In the genomic region with DNA sequence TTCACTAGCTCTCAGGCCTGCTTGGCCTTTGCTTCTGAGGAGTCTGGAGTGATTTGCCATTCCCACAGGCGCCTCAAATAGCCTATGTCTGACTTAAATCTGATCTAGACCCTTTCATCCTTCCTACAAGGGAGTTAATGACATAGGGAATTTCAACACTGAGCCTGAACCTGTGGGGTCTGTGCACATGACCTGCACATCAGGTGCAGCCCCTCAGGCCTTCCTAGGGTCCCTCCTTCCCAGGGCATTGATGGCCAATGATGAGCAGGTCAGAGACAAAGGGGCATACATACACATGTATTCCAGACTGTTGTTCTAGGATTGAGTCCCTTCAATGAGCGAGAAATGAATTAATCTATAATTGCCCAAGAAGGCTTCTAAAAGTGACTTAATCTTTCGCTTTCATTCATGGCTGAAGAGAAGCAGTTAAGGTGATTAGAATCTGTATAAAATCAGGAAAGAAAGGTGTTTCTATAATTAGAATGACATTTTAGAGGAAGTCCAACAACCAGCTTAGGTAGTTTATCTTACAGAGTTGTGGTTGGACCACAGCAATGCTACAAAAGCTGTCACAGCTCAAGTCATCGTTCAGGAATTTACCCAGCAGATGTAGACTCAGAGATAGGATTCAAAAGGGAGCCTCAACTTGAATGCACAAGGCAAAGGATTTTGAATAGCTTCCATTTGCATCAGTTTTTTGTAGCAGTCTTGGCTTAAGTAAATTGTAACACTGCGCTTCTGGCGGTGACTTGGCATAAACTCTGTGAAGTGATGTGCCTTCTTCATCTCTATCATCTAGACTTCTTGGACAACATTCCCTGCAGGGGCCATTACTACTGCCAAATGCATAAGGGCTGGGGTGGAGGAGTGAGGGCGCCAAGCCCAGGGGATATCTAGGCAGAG, we compare ENCODE assay signal across 1 cellular context.
TF ChIP-seq lines count a peak whose summit lies in the region.

No MANE protein-coding gene starts in this region.

TF ChIP-seq in K562, 482 proteins besides CTCF, POLR2A, EP300 and RAD21 (continued from another document and continues in another):
- TF ChIP-seq NR2C2 (CRISPR knock-in tag; IDR thresholded peaks at IDR 0.05): no peak
- TF ChIP-seq NR2C2 (tag; IDR thresholded peaks at IDR 0.05): peak; percentile 18; the same call in 1 of the 2 replicates
- TF ChIP-seq, protein P1, sequence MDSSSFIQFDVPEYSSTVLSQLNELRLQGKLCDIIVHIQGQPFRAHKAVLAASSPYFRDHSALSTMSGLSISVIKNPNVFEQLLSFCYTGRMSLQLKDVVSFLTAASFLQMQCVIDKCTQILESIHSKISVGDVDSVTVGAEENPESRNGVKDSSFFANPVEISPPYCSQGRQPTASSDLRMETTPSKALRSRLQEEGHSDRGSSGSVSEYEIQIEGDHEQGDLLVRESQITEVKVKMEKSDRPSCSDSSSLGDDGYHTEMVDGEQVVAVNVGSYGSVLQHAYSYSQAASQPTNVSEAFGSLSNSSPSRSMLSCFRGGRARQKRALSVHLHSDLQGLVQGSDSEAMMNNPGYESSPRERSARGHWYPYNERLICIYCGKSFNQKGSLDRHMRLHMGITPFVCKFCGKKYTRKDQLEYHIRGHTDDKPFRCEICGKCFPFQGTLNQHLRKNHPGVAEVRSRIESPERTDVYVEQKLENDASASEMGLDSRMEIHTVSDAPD (CRISPR knock-in tag; IDR thresholded peaks at IDR 0.05): no peak
- peak; percentile 65; the same call in 1 of the 2 replicates for TF ChIP-seq ZNF436 (CRISPR knock-in tag; IDR thresholded peaks at IDR 0.05)
- peak; percentile 57; the same call in 1 of the 2 replicates for TF ChIP-seq BRD4 (IDR thresholded peaks at IDR 0.05)
- no peak for TF ChIP-seq FIP1L1 (IDR thresholded peaks at IDR 0.05; ENCODE audit: low read depth, low read length, poor library complexity, severe bottlenecking)
- TF ChIP-seq, protein P2, sequence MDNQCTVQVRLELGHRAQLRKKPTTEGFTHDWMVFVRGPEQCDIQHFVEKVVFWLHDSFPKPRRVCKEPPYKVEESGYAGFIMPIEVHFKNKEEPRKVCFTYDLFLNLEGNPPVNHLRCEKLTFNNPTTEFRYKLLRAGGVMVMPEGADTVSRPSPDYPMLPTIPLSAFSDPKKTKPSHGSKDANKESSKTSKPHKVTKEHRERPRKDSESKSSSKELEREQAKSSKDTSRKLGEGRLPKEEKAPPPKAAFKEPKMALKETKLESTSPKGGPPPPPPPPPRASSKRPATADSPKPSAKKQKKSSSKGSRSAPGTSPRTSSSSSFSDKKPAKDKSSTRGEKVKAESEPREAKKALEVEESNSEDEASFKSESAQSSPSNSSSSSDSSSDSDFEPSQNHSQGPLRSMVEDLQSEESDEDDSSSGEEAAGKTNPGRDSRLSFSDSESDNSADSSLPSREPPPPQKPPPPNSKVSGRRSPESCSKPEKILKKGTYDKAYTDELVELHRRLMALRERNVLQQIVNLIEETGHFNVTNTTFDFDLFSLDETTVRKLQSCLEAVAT (IDR thresholded peaks at IDR 0.05): peak in 1 of 2 experiments; percentile 97; a peak in 2 of 4 replicates
- TF ChIP-seq, protein P3, sequence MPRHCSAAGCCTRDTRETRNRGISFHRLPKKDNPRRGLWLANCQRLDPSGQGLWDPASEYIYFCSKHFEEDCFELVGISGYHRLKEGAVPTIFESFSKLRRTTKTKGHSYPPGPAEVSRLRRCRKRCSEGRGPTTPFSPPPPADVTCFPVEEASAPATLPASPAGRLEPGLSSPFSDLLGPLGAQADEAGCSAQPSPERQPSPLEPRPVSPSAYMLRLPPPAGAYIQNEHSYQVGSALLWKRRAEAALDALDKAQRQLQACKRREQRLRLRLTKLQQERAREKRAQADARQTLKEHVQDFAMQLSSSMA (CRISPR knock-in tag; IDR thresholded peaks at IDR 0.05): no peak
- TF ChIP-seq CBX3 (IDR thresholded peaks at IDR 0.05; ENCODE audit: borderline replicate concordance in 1 of 2, low read length in 2 of 2): peak in 1 of 2 experiments; percentile 55; a peak in 1 of 3 replicates
- TF ChIP-seq TEAD2 (tag; IDR thresholded peaks at IDR 0.05): 0 out of 2 replicates have a peak, but pooled peaks have one; percentile 29
- TF ChIP-seq, protein P4, sequence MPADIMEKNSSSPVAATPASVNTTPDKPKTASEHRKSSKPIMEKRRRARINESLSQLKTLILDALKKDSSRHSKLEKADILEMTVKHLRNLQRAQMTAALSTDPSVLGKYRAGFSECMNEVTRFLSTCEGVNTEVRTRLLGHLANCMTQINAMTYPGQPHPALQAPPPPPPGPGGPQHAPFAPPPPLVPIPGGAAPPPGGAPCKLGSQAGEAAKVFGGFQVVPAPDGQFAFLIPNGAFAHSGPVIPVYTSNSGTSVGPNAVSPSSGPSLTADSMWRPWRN (IDR thresholded peaks at IDR 0.05; ENCODE audit: low read depth): peak; percentile 94
- no peak; the same call in 1 of the 2 replicates for TF ChIP-seq ELF1 (tag; IDR thresholded peaks at IDR 0.05)
- TF ChIP-seq PHB2 (IDR thresholded peaks at IDR 0.05; ENCODE audit: low read depth): peak; percentile 62; the same call in 1 of the 2 replicates
- TF ChIP-seq SMAD2 (IDR thresholded peaks at IDR 0.05; ENCODE audit: low read depth, low read length): no peak
- TF ChIP-seq, protein P5, sequence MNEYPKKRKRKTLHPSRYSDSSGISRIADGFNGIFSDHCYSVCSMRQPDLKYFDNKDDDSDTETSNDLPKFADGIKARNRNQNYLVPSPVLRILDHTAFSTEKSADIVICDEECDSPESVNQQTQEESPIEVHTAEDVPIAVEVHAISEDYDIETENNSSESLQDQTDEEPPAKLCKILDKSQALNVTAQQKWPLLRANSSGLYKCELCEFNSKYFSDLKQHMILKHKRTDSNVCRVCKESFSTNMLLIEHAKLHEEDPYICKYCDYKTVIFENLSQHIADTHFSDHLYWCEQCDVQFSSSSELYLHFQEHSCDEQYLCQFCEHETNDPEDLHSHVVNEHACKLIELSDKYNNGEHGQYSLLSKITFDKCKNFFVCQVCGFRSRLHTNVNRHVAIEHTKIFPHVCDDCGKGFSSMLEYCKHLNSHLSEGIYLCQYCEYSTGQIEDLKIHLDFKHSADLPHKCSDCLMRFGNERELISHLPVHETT (CRISPR knock-in tag; conservative IDR thresholded peaks at IDR 0.05 in 1 of 2, IDR thresholded peaks at IDR 0.05 in 1 of 2): peak in 1 of 2 experiments; percentile 59; a peak in 1 of 4 replicates
- peak; percentile 87 for TF ChIP-seq MAFG (tag; conservative IDR thresholded peaks at IDR 0.05)
- peak; percentile 93 for TF ChIP-seq TCF3 (CRISPR knock-in tag; IDR thresholded peaks at IDR 0.05)
- TF ChIP-seq CREM (IDR thresholded peaks at IDR 0.05; ENCODE audit: low read depth): peak; percentile 81
- TF ChIP-seq MYNN (IDR thresholded peaks at IDR 0.05): no peak; the same call in 1 of the 2 replicates
- no peak for TF ChIP-seq MYNN (CRISPR knock-in tag; IDR thresholded peaks at IDR 0.05)
- TF ChIP-seq, protein P6, sequence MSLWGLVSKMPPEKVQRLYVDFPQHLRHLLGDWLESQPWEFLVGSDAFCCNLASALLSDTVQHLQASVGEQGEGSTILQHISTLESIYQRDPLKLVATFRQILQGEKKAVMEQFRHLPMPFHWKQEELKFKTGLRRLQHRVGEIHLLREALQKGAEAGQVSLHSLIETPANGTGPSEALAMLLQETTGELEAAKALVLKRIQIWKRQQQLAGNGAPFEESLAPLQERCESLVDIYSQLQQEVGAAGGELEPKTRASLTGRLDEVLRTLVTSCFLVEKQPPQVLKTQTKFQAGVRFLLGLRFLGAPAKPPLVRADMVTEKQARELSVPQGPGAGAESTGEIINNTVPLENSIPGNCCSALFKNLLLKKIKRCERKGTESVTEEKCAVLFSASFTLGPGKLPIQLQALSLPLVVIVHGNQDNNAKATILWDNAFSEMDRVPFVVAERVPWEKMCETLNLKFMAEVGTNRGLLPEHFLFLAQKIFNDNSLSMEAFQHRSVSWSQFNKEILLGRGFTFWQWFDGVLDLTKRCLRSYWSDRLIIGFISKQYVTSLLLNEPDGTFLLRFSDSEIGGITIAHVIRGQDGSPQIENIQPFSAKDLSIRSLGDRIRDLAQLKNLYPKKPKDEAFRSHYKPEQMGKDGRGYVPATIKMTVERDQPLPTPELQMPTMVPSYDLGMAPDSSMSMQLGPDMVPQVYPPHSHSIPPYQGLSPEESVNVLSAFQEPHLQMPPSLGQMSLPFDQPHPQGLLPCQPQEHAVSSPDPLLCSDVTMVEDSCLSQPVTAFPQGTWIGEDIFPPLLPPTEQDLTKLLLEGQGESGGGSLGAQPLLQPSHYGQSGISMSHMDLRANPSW (CRISPR knock-in tag; IDR thresholded peaks at IDR 0.05): no peak
- TF ChIP-seq FOS (IDR thresholded peaks at IDR 0.05; ENCODE audit: extremely low read depth, insufficient read length): peak; percentile 26
- TF ChIP-seq, protein P7, sequence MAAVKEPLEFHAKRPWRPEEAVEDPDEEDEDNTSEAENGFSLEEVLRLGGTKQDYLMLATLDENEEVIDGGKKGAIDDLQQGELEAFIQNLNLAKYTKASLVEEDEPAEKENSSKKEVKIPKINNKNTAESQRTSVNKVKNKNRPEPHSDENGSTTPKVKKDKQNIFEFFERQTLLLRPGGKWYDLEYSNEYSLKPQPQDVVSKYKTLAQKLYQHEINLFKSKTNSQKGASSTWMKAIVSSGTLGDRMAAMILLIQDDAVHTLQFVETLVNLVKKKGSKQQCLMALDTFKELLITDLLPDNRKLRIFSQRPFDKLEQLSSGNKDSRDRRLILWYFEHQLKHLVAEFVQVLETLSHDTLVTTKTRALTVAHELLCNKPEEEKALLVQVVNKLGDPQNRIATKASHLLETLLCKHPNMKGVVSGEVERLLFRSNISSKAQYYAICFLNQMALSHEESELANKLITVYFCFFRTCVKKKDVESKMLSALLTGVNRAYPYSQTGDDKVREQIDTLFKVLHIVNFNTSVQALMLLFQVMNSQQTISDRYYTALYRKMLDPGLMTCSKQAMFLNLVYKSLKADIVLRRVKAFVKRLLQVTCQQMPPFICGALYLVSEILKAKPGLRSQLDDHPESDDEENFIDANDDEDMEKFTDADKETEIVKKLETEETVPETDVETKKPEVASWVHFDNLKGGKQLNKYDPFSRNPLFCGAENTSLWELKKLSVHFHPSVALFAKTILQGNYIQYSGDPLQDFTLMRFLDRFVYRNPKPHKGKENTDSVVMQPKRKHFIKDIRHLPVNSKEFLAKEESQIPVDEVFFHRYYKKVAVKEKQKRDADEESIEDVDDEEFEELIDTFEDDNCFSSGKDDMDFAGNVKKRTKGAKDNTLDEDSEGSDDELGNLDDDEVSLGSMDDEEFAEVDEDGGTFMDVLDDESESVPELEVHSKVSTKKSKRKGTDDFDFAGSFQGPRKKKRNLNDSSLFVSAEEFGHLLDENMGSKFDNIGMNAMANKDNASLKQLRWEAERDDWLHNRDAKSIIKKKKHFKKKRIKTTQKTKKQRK (IDR thresholded peaks at IDR 0.05; ENCODE audit: borderline replicate concordance, low read depth, low read length): no peak
- TF ChIP-seq POLR3A (IDR thresholded peaks at IDR 0.05; ENCODE audit: borderline replicate concordance, extremely low read depth, insufficient read depth, insufficient read length): no peak
- peak; percentile 91; the same call in 1 of the 2 replicates for TF ChIP-seq ESRRA (IDR thresholded peaks at IDR 0.05; ENCODE audit: borderline replicate concordance, low read depth)
- TF ChIP-seq SMARCA4 (IDR thresholded peaks at IDR 0.05): peak; percentile 96
- peak; percentile 21 for TF ChIP-seq ZFP36 (IDR thresholded peaks at IDR 0.05; ENCODE audit: low read depth, low read length, partially characterized antibody)
- TF ChIP-seq, protein P8, sequence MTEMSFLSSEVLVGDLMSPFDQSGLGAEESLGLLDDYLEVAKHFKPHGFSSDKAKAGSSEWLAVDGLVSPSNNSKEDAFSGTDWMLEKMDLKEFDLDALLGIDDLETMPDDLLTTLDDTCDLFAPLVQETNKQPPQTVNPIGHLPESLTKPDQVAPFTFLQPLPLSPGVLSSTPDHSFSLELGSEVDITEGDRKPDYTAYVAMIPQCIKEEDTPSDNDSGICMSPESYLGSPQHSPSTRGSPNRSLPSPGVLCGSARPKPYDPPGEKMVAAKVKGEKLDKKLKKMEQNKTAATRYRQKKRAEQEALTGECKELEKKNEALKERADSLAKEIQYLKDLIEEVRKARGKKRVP (CRISPR knock-in tag; IDR thresholded peaks at IDR 0.05): no peak; the same call in 1 of the 2 replicates
- TF ChIP-seq GTF2F1 (IDR thresholded peaks at IDR 0.05; ENCODE audit: low read depth, low read length): no peak
- peak; percentile 79; the same call in 1 of the 2 replicates for TF ChIP-seq DMBX1 (CRISPR knock-in tag; IDR thresholded peaks at IDR 0.05; ENCODE audit: borderline replicate concordance)
- TF ChIP-seq, protein P9, sequence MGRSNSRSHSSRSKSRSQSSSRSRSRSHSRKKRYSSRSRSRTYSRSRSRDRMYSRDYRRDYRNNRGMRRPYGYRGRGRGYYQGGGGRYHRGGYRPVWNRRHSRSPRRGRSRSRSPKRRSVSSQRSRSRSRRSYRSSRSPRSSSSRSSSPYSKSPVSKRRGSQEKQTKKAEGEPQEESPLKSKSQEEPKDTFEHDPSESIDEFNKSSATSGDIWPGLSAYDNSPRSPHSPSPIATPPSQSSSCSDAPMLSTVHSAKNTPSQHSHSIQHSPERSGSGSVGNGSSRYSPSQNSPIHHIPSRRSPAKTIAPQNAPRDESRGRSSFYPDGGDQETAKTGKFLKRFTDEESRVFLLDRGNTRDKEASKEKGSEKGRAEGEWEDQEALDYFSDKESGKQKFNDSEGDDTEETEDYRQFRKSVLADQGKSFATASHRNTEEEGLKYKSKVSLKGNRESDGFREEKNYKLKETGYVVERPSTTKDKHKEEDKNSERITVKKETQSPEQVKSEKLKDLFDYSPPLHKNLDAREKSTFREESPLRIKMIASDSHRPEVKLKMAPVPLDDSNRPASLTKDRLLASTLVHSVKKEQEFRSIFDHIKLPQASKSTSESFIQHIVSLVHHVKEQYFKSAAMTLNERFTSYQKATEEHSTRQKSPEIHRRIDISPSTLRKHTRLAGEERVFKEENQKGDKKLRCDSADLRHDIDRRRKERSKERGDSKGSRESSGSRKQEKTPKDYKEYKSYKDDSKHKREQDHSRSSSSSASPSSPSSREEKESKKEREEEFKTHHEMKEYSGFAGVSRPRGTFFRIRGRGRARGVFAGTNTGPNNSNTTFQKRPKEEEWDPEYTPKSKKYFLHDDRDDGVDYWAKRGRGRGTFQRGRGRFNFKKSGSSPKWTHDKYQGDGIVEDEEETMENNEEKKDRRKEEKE (IDR thresholded peaks at IDR 0.05; ENCODE audit: borderline replicate concordance in 1 of 2, control insufficient read depth in 1 of 2, low read depth in 2 of 2, low read length in 1 of 2): 0 out of 4 replicates have a peak, but pooled peaks of 1 of the 2 experiments have one; percentile 41
- TF ChIP-seq TAF9B (IDR thresholded peaks at IDR 0.05; ENCODE audit: partially characterized antibody): peak; percentile 29
- peak; percentile 55; the same call in 1 of the 2 replicates for TF ChIP-seq LEF1 (IDR thresholded peaks at IDR 0.05)
- peak; percentile 81 for TF ChIP-seq NCOA1 (IDR thresholded peaks at IDR 0.05; ENCODE audit: low read depth)
- TF ChIP-seq, protein P10, sequence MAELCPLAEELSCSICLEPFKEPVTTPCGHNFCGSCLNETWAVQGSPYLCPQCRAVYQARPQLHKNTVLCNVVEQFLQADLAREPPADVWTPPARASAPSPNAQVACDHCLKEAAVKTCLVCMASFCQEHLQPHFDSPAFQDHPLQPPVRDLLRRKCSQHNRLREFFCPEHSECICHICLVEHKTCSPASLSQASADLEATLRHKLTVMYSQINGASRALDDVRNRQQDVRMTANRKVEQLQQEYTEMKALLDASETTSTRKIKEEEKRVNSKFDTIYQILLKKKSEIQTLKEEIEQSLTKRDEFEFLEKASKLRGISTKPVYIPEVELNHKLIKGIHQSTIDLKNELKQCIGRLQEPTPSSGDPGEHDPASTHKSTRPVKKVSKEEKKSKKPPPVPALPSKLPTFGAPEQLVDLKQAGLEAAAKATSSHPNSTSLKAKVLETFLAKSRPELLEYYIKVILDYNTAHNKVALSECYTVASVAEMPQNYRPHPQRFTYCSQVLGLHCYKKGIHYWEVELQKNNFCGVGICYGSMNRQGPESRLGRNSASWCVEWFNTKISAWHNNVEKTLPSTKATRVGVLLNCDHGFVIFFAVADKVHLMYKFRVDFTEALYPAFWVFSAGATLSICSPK (IDR thresholded peaks at IDR 0.05; ENCODE audit: borderline replicate concordance): no peak
